In genomic region chr2:59790186-59791142, GRCh38 we compare ENCODE assay signal across 21 cellular contexts.
"Had no signal": no experiment of that assay in that cellular context is flagged by ENCODE, and none has a peak within 500 bp of the region (broad histone marks: within the 10 kb centered on the region; RNA-seq: fewer than 3 reads in every experiment).

No MANE protein-coding gene starts in this region.

- H3K4me3 ChIP-seq: body of pancreas, lung, pancreas, stomach, testis had no signal

- H3K4me1 ChIP-seq: body of pancreas, pancreas, stomach, testis had no signal

- H3K4me3 Mint-ChIP-seq: activated B cell treated with CpG ODN at 0.5 μM for 24 hours; activated CD4-positive, alpha-beta T cell treated with anti-CD3 and anti-CD28 coated beads, Interleukin-2, amount 10 ng/mL, durations not matched to agents 24 days and 14 days; activated CD8-positive, alpha-beta T cell treated with anti-CD3 and anti-CD28 coated beads, Interleukin-2, amount 10 ng/mL, durations not matched to agents 7 days and 5 days; activated naive CD8-positive, alpha-beta T cell treated with anti-CD3 and anti-CD28 coated beads for 36 hours had no signal

- H3K9me3 Mint-ChIP-seq: activated B cell treated with CpG ODN at 0.5 μM for 24 hours; activated CD4-positive, alpha-beta T cell treated with anti-CD3 and anti-CD28 coated beads, Interleukin-2, amount 10 ng/mL, durations not matched to agents 24 days and 14 days had no signal

- H3K27ac Mint-ChIP-seq: activated B cell treated with CpG ODN at 0.5 μM for 24 hours; activated CD4-positive, alpha-beta T cell treated with anti-CD3 and anti-CD28 coated beads, Interleukin-2, amount 10 ng/mL, durations not matched to agents 24 days and 14 days; activated CD8-positive, alpha-beta T cell treated with anti-CD3 and anti-CD28 coated beads, Interleukin-2, amount 10 ng/mL, durations not matched to agents 7 days and 5 days; activated naive CD8-positive, alpha-beta T cell treated with anti-CD3 and anti-CD28 coated beads for 36 hours had no signal

- H3K27me3 ChIP-seq: body of pancreas, foreskin keratinocyte, pancreas, stomach, testis had no signal

- H3K9me3 ChIP-seq: body of pancreas, pancreas, testis had no signal

- H3K36me3 ChIP-seq: pancreas, stomach had no signal

- H3K4me1 Mint-ChIP-seq: activated B cell treated with CpG ODN at 0.5 μM for 24 hours; activated CD4-positive, alpha-beta T cell treated with anti-CD3 and anti-CD28 coated beads, Interleukin-2, amount 10 ng/mL, durations not matched to agents 24 days and 14 days; activated naive CD8-positive, alpha-beta T cell treated with anti-CD3 and anti-CD28 coated beads for 36 hours had no signal

- DNase-seq: activated B cell treated with CpG ODN at 0.5 μM for 24 hours; activated CD4-positive, alpha-beta T cell treated with anti-CD3 and anti-CD28 coated beads, Interleukin-2, amount 10 ng/mL, durations not matched to agents 24 days and 14 days; activated CD8-positive, alpha-beta memory T cell treated with anti-CD3 and anti-CD28 coated beads, Interleukin-2, amount 50 U/mL, for 4 hours; activated CD8-positive, alpha-beta T cell treated with anti-CD3 and anti-CD28 coated beads, Interleukin-2, amount 10 ng/mL, durations not matched to agents 7 days and 5 days; activated gamma-delta T cell; activated naive CD8-positive, alpha-beta T cell treated with anti-CD3 and anti-CD28 coated beads for 36 hours; activated T-cell treated with anti-CD3 and anti-CD28 coated beads, Interleukin-2, amount 50 U/mL, for 48 hours; amygdala; cortex of kidney; effector CD4-positive, alpha-beta T cell; foreskin keratinocyte; left cardiac atrium; midbrain; pancreas; stimulated activated CD4-positive, alpha-beta T cell treated with anti-CD3 and anti-CD28 coated beads, Interleukin-12 subunit alpha, Interleukin-12 subunit beta, amount 100 ng/mL, for 4 hours; stimulated activated CD4-positive, alpha-beta T cell treated with anti-CD3 and anti-CD28 coated beads, Interleukin-2, amount 100 ng/mL, for 24 hours; stomach; T-helper 2 cell; testis had no signal

- H3K27ac ChIP-seq: body of pancreas, foreskin keratinocyte, pancreas, stomach, testis had no signal

- H3K27me3 Mint-ChIP-seq: activated B cell treated with CpG ODN at 0.5 μM for 24 hours; activated CD4-positive, alpha-beta T cell treated with anti-CD3 and anti-CD28 coated beads, Interleukin-2, amount 10 ng/mL, durations not matched to agents 24 days and 14 days; activated naive CD8-positive, alpha-beta T cell treated with anti-CD3 and anti-CD28 coated beads for 36 hours had no signal

- H3K36me3 Mint-ChIP-seq: activated naive CD8-positive, alpha-beta T cell treated with anti-CD3 and anti-CD28 coated beads for 36 hours had no signal
